22 cellular contexts compared by ENCODE assay signal in the genomic region with DNA sequence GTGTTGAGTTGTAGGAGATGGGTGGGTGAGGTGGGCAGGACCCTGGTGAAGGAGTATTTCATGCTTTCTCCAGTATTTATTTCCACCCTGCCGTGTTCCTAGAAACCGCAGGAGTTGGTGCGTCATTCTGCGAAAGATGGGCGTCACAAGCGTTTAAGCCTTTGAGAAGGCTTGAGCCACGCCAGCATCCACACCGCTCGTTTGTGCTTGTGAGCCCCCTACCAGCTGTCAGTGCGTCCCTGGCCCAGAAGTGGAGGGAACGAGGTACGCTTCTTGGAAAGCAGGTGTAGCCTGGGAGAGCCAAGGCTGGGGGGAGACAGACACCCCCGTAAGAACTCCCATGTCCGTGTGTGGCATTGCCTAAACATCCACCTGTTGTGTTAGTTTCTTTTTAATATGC. TPM values are rescaled to one million over a fixed set of nuclear protein-coding genes. Genes with fewer than 3 reads are reported as not detected.
DNase-seq lines count a peak whose midpoint lies in the region; ATAC-seq, FAIRE-seq and TF ChIP-seq lines count a peak whose summit lies in the region.
"Had no signal": no experiment of that assay in that cellular context is flagged by ENCODE, and none has a peak within 500 bp of the region (broad histone marks: within the 10 kb centered on the region; RNA-seq: fewer than 3 reads in every experiment).

No MANE protein-coding gene starts in this region.

- H4K12ac ChIP-seq in trophoblast cell (ENCODE audit: low read depth, low read length), result no peak overlapping the region

- ATAC-seq in IMR-90 (ENCODE audit: low read depth) (no peak), K562 (no peak), HG02870 (IDR thresholded peaks at IDR 0.05; ENCODE audit: unreplicated experiment) (no peak), HG03280 (IDR thresholded peaks at IDR 0.05; ENCODE audit: unreplicated experiment) (no peak), GM18867 (IDR thresholded peaks at IDR 0.05; ENCODE audit: unreplicated experiment) (no peak)
- ATAC-seq: CD8-positive, alpha-beta T cell; HepG2 had no signal

- POLR2A ChIA-PET in IMR-90 (lab: Charles Lee; ENCODE audit: unreplicated experiment), result no interaction called here
- POLR2A ChIA-PET in K562 (lab: Yijun Ruan, JAX), result interaction anchor here (1.4 to 4.4 kb wide), 3 partner anchors 9 to 14 kb away, joined by 3 to 31 read pairs (median 6); a partner anchor contains a TSS

- intact Hi-C loops in IMR-90 (cut with micrococcal nuclease) (no loop called here), K562 (cut with micrococcal nuclease) (loop anchor here (2.0 to 10.0 kb wide), 2 partner anchors 17 to 307 kb away; no protein-coding TSS in a partner anchor)

- H3K79me1 ChIP-seq in IMR-90 (ENCODE audit: low read depth in 1 of 2, low read length in 2 of 2) (peaks cover 4 to 83% of the 10 kb centered on the region in 2 experiments; a peak in 2 of 4 replicates), trophoblast cell (ENCODE audit: low read length) (peaks cover 13% of the 10 kb centered on the region)

- TF ChIP-seq POLR2A in IMR-90 (IDR thresholded peaks at IDR 0.05; ENCODE audit: low read depth, low read length), result no peak
- no peak for TF ChIP-seq POLR2A in K562 (conservative IDR thresholded peaks at IDR 0.05)

- H2AFZ ChIP-seq in IMR-90 (replicated peaks; ENCODE audit: low read length, poor library complexity) (no peak overlapping the region), K562 (ENCODE audit: low read depth, low read length) (no peak overlapping the region), trophoblast cell (ENCODE audit: insufficient read depth, low read length, poor library complexity) (peak overlapping the region; percentile 15)
- H2AFZ ChIP-seq: GM23248 had no signal

- in situ Hi-C loops in IMR-90 (cut with MboI; ENCODE audit: low sequenced_read_pairs) (no loop called here), K562 (cut with MboI) (no loop called here)

- peak overlapping the region; percentile 31 for H2AK9ac ChIP-seq in IMR-90 (replicated peaks; ENCODE audit: low read depth, low read length, poor library complexity)

- H3K4me1 ChIP-seq in IMR-90 (ENCODE audit: control insufficient read depth, insufficient read depth, low read length) (peaks cover 24% of the 10 kb centered on the region), K562 (replicated peaks in 1 of 2; ENCODE audit: control insufficient read depth in 2 of 2, insufficient read depth in 2 of 2, low read length in 2 of 2) (peaks cover 21 to 52% of the 10 kb centered on the region in 2 experiments), trophoblast cell (ENCODE audit: control insufficient read depth in 1 of 2, insufficient read depth in 2 of 2, low read length in 2 of 2) (peaks cover 27 to 36% of the 10 kb centered on the region in 2 experiments)

- H3K4me1 Mint-ChIP-seq in glutamatergic neuron (ENCODE audit: low read depth, unreplicated experiment), result peaks cover 44% of the 10 kb centered on the region

- H2BK15ac ChIP-seq in IMR-90 (ENCODE audit: low read depth, low read length), result no peak overlapping the region

- H3K4me3 Mint-ChIP-seq in glutamatergic neuron (ENCODE audit: unreplicated experiment), result peak overlapping the region; percentile 80
- H3K4me3 Mint-ChIP-seq: CD14-positive monocyte; CD8-positive, alpha-beta T cell had no signal

- H3K79me2 ChIP-seq in K562 (ENCODE audit: control insufficient read depth, insufficient read depth, low read length) (peaks cover 97% of the 10 kb centered on the region), trophoblast cell (ENCODE audit: control insufficient read depth, insufficient read depth, low read length, poor library complexity) (peaks cover 24% of the 10 kb centered on the region)

- no peak overlapping the region for H3K14ac ChIP-seq in IMR-90 (replicated peaks; ENCODE audit: low read depth, low read length)
- no peak overlapping the region for H3K14ac ChIP-seq in trophoblast cell (ENCODE audit: low read length)

- H3K27ac ChIP-seq in IMR-90 (ENCODE audit: insufficient read depth, low read length) (no peak overlapping the region), K562 (ENCODE audit: extremely low read depth, low read depth, low read length) (no peak overlapping the region), trophoblast cell (ENCODE audit: low read depth, low read length) (no peak overlapping the region)
- H3K27ac ChIP-seq: A549, GM23248 had no signal

- no peak for TF ChIP-seq RAD21 in IMR-90 (IDR thresholded peaks at IDR 0.05; ENCODE audit: low read length)
- no peak for TF ChIP-seq RAD21 in K562 (CRISPR knock-in tag; conservative IDR thresholded peaks at IDR 0.05 in 1 of 2, IDR thresholded peaks at IDR 0.05 in 1 of 2)

- H2BK120ac ChIP-seq in IMR-90 (ENCODE audit: low read depth, low read length), result no peak overlapping the region
- no peak overlapping the region for H2BK120ac ChIP-seq in trophoblast cell (ENCODE audit: insufficient read depth, low read length, poor library complexity)

- peaks cover 26% of the 10 kb centered on the region for H3K27me3 Mint-ChIP-seq in glutamatergic neuron (ENCODE audit: unreplicated experiment)

- H3K36me3 ChIP-seq in IMR-90 (ENCODE audit: control insufficient read depth, insufficient read depth, low read length) (peaks cover 11% of the 10 kb centered on the region; the same call in 1 of the 2 replicates), K562 (ENCODE audit: control insufficient read depth, insufficient read depth, low read length) (peaks cover 85% of the 10 kb centered on the region; the same call in 2 of the 3 replicates), trophoblast cell (ENCODE audit: control insufficient read depth in 1 of 2, insufficient read depth in 2 of 2, low read length in 2 of 2) (peaks cover 5 to 7% of the 10 kb centered on the region in 2 experiments)

- no peak overlapping the region for H2BK5ac ChIP-seq in IMR-90 (ENCODE audit: low read depth, low read length, poor library complexity, severe bottlenecking)
- no peak overlapping the region for H2BK5ac ChIP-seq in trophoblast cell (ENCODE audit: low read depth, low read length, poor library complexity)

- no peak overlapping the region for H4K8ac ChIP-seq in IMR-90 (ENCODE audit: low read depth in 2 of 2, low read length in 2 of 2)
- no peak overlapping the region for H4K8ac ChIP-seq in trophoblast cell (ENCODE audit: low read depth, low read length)

- no peak for FAIRE-seq in K562 (lab: Jason Lieb, UNC)
- FAIRE-seq: A549, D721Med, G401.6, GM12891, HTR-8/SVneo had no signal

- H4K5ac ChIP-seq in IMR-90 (ENCODE audit: low read depth, low read length), result no peak overlapping the region

- H2AK5ac ChIP-seq in IMR-90 (ENCODE audit: low read depth, low read length) (no peak overlapping the region), trophoblast cell (ENCODE audit: low read length) (no peak overlapping the region)

- no peak overlapping the region for H2BK20ac ChIP-seq in IMR-90 (ENCODE audit: low read depth, low read length)

- no peak overlapping the region for H3K23ac ChIP-seq in IMR-90 (ENCODE audit: low read depth, low read length)
- no peak overlapping the region for H3K23ac ChIP-seq in trophoblast cell (ENCODE audit: low read length)

- H3K9me1 ChIP-seq in IMR-90 (ENCODE audit: insufficient read depth, low read length) (peaks cover 15% of the 10 kb centered on the region), K562 (ENCODE audit: control insufficient read depth, insufficient read depth, low read length) (peaks cover 9% of the 10 kb centered on the region)

- no peak overlapping the region for H3K4ac ChIP-seq in IMR-90 (ENCODE audit: low read depth, low read length)
- peak overlapping the region; percentile 16 for H3K4ac ChIP-seq in trophoblast cell (ENCODE audit: low read depth, low read length)

- H4K91ac ChIP-seq in IMR-90 (ENCODE audit: insufficient read depth, low read depth, low read length), result no peak overlapping the region
- no peak overlapping the region for H4K91ac ChIP-seq in trophoblast cell (ENCODE audit: low read depth, low read length)

- DNase-seq in IMR-90 (no peak), K562 (ENCODE audit: extremely low read depth in 1 of 4, low spot score in 3 of 4) (no peak), glutamatergic neuron (no peak), trophoblast cell (no peak), NCI-H146 (lab: John Stamatoyannopoulos, UW) (no peak)
- DNase-seq: CD8-positive, alpha-beta T cell; COR-L47; DMS153; DMS79 treated with DMSO at 0.1 percent for 48 hours; EL had no signal

- H2BK12ac ChIP-seq in trophoblast cell (ENCODE audit: low read length), result no peak overlapping the region

- no peaks in the 10 kb centered on the region for H3K9me3 ChIP-seq in IMR-90 (ENCODE audit: control insufficient read depth, insufficient read depth, low read length)
- H3K9me3 ChIP-seq in K562 (replicated peaks; ENCODE audit: control insufficient read depth, insufficient read depth, low read depth, low read length), result no peaks in the 10 kb centered on the region
- H3K9me3 ChIP-seq in trophoblast cell (ENCODE audit: insufficient read depth, low read depth, low read length), result no peaks in the 10 kb centered on the region
- H3K9me3 ChIP-seq: A549, BE2C had no signal

- H3K9ac ChIP-seq in IMR-90 (ENCODE audit: low read depth, low read length) (no peak overlapping the region), K562 (ENCODE audit: insufficient read depth in 1 of 2, low read depth in 2 of 2, low read length in 2 of 2) (0 out of 4 replicates have a peak overlapping the region, but pooled peaks of 1 of the 2 experiments have one; percentile 18), trophoblast cell (ENCODE audit: low read length) (no peak overlapping the region)
- H3K9ac ChIP-seq: GM23248 had no signal

- 89% methylated on average over 11 of the region's 14 CpGs; no CpG with 5 or more reads in 1 of the 2 experiments for WGBS in IMR-90 (ENCODE audit: extremely low coverage in 2 of 2, insufficient read length in 1 of 2), 2 experiments
- WGBS in K562 (ENCODE audit: insufficient coverage, low coverage, missing lambda C conversion rate), result 90% methylated on average over 14 of the region's 14 CpGs
- no CpG with 5 or more reads among the region's 14 CpGs for WGBS in trophoblast cell (ENCODE audit: extremely low coverage, insufficient coverage, insufficient read length)

- CTCF ChIA-PET in IMR-90 (lab: Yijun Ruan, JAX), result interaction anchor here (1.9 kb wide), 1 partner anchor 16 kb away, joined by 5 read pairs; no protein-coding TSS in a partner anchor
- CTCF ChIA-PET in K562 (lab: Yijun Ruan, JAX; ENCODE audit: low intra/inter-chr PET ratio), result interaction anchor here (2.2 kb wide), 1 partner anchor 19 kb away, joined by 7 read pairs; no protein-coding TSS in a partner anchor

- H3K56ac ChIP-seq in IMR-90 (ENCODE audit: extremely low read depth, insufficient read depth, low read length), result no peak overlapping the region

- no peak overlapping the region for H3K27ac Mint-ChIP-seq in glutamatergic neuron (ENCODE audit: unreplicated experiment)
- H3K27ac Mint-ChIP-seq: CD8-positive, alpha-beta T cell had no signal

- H3K18ac ChIP-seq in IMR-90 (ENCODE audit: low read depth, low read length) (no peak overlapping the region), trophoblast cell (ENCODE audit: low read length) (peak overlapping the region; percentile 3)

- H3K27me3 ChIP-seq in IMR-90 (ENCODE audit: control insufficient read depth, insufficient read depth, low read length), result no peaks in the 10 kb centered on the region
- H3K27me3 ChIP-seq in K562 (ENCODE audit: control insufficient read depth in 2 of 2, insufficient read depth in 2 of 2, low read length in 2 of 2), result no peaks in the 10 kb centered on the region
- H3K27me3 ChIP-seq in trophoblast cell (ENCODE audit: insufficient read depth, low read length), result no peaks in the 10 kb centered on the region
- H3K27me3 ChIP-seq: BE2C had no signal

- H3K4me2 ChIP-seq in IMR-90 (ENCODE audit: low read depth, low read length) (no peak overlapping the region), K562 (ENCODE audit: insufficient read depth, low read length) (no peak overlapping the region), trophoblast cell (ENCODE audit: low read length) (no peak overlapping the region)
- H3K4me2 ChIP-seq: A549 had no signal

- dilution Hi-C loops in IMR-90 (cut with HindIII; ENCODE audit: low sequenced_read_pairs, unreplicated experiment), result no loop called here

- no peak for TF ChIP-seq EP300 in K562 (IDR thresholded peaks at IDR 0.05; ENCODE audit: low read length)

- H4K20me1 ChIP-seq in IMR-90 (ENCODE audit: insufficient read depth, low read length) (peaks cover 92% of the 10 kb centered on the region), K562 (replicated peaks; ENCODE audit: control insufficient read depth, insufficient read depth, low read length) (peaks cover 60% of the 10 kb centered on the region)

- H3K9me3 Mint-ChIP-seq in glutamatergic neuron (ENCODE audit: unreplicated experiment), result peaks cover 26% of the 10 kb centered on the region
- H3K9me3 Mint-ChIP-seq: CD8-positive, alpha-beta T cell had no signal

- TF ChIP-seq CTCF in IMR-90 (conservative IDR thresholded peaks at IDR 0.05; ENCODE audit: low read depth, low read length), result no peak
- TF ChIP-seq CTCF in K562 (IDR thresholded peaks at IDR 0.05 in 2 of 3, conservative IDR thresholded peaks at IDR 0.05 in 1 of 3; ENCODE audit: insufficient read depth in 2 of 3, low read depth in 1 of 3, low read length in 3 of 3), result no peak
- no peak for TF ChIP-seq CTCF in glutamatergic neuron (IDR thresholded peaks at IDR 0.05; ENCODE audit: partially characterized antibody, unreplicated experiment)

- no TSS peak for BruUV-seq in IMR-90 (replicated peaks; lab: Mats Ljungman, UMichigan)
- BruUV-seq in K562 (replicated peaks; lab: Mats Ljungman, UMichigan), result no TSS peak

- peaks cover 5% of the 10 kb centered on the region for H3K36me3 Mint-ChIP-seq in glutamatergic neuron (ENCODE audit: unreplicated experiment)
- H3K36me3 Mint-ChIP-seq: CD8-positive, alpha-beta T cell had no signal

- H3K4me3 ChIP-seq in IMR-90 (ENCODE audit: insufficient read depth, low read depth, low read length) (no peak overlapping the region), K562 (no peak overlapping the region), trophoblast cell (ENCODE audit: low read depth, low read length) (no peak overlapping the region)
- H3K4me3 ChIP-seq: A549, GM23248 had no signal

RNA-seq across cellular contexts. Expression of a gene that starts 5.7 kb away (rescaled TPM):
- total RNA-seq in IMR-90 (2012; rRNA removed) (33.3 and 35.3 TPM in 2 replicates), K562 (2014; rRNA removed) (62.2 and 94.2 TPM in 2 replicates), K562 (2014; rRNA removed; fragmentation: Illumina TruSeq; extraction: Trizol) (34.6 and 44.0 TPM in 2 replicates), K562 (2015; rRNA removed; fragmentation: Illumina TruSeq; extraction: Trizol) (59.8 and 60.0 TPM in 2 replicates), K562 (2021) (178 and 208 TPM in 2 replicates), glutamatergic neuron (ENCODE audit: unreplicated experiment) (406 TPM)
- polyA plus RNA-seq in IMR-90 (2012; rRNA removed) (93.9 and 99.5 TPM in 2 replicates), K562 (2011; rRNA removed) (61.4 and 65.4 TPM in 2 replicates), K562 (2014; fragmentation: Illumina TruSeq; extraction: Trizol) (66.7 and 96.7 TPM in 2 replicates), K562 (2014; fragmentation: Nextera tagmentation; extraction: Ambion mirVana) (1 to 10 TPM; 3.4 to 4.4 TPM), K562 (2014; rRNA removed) (118 and 127 TPM in 2 replicates)
- polyA plus RNA-seq in IMR-90 (2012; cell fraction: cytosol; rRNA removed), result 87.0 and 97.5 TPM in 2 replicates
- polyA plus RNA-seq in IMR-90 (2012; cell fraction: nucleus; rRNA removed; ENCODE audit: low replicate concordance), result 301 and 531 TPM in 2 replicates
- total RNA-seq in K562 (2011; cell fraction: chromatin; rRNA removed; ENCODE audit: low replicate concordance), result 309 and 657 TPM in 2 replicates
- total RNA-seq in K562 (2011; cell fraction: nucleolus; rRNA removed), result 263 and 322 TPM in 2 replicates
- total RNA-seq in K562 (2011; cell fraction: nucleoplasm; rRNA removed), result 258 and 293 TPM in 2 replicates
- polyA plus RNA-seq in K562 (2011; cell fraction: cytosol; rRNA removed), result 86.8 and 233 TPM in 2 replicates
- polyA plus RNA-seq in K562 (2011; cell fraction: nucleus; rRNA removed), result 273 and 510 TPM in 2 replicates
- 83.7 and 110 TPM in 2 replicates for polyA plus RNA-seq in K562 (2012)
- 34.5 and 46.4 TPM in 2 replicates for polyA minus RNA-seq in K562 (2011; rRNA and poly(A)+ RNA removed)
- polyA minus RNA-seq in K562 (2011; cell fraction: cytosol; rRNA and poly(A)+ RNA removed), result 64.1 and 65.6 TPM in 2 replicates
- 79.9 and 118 TPM in 2 replicates for polyA minus RNA-seq in K562 (2011; cell fraction: nucleus; rRNA and poly(A)+ RNA removed)
- polyA plus RNA-seq in trophoblast cell (2013), result 91.1 and 102 TPM in 2 replicates

RNA-seq across cellular contexts. Expression of a gene that starts 8.7 kb away (rescaled TPM):
- total RNA-seq in IMR-90 (2012; rRNA removed) (6.8 and 7.8 TPM in 2 replicates), K562 (2014; rRNA removed) (189 and 255 TPM in 2 replicates), K562 (2014; rRNA removed; fragmentation: Illumina TruSeq; extraction: Trizol) (19.4 and 21.4 TPM in 2 replicates), K562 (2015; rRNA removed; fragmentation: Illumina TruSeq; extraction: Trizol) (86.3 and 97.0 TPM in 2 replicates), K562 (2021) (233 and 241 TPM in 2 replicates), glutamatergic neuron (ENCODE audit: unreplicated experiment) (45.7 TPM)
- polyA plus RNA-seq in IMR-90 (2012; rRNA removed) (29.8 and 38.3 TPM in 2 replicates), K562 (2011; rRNA removed) (38.4 and 59.7 TPM in 2 replicates), K562 (2014; fragmentation: Illumina TruSeq; extraction: Trizol) (74.1 and 210 TPM in 2 replicates), K562 (2014; fragmentation: Nextera tagmentation; extraction: Ambion mirVana) (under 1 TPM; 0.14 to 0.34 TPM), K562 (2014; rRNA removed) (195 and 207 TPM in 2 replicates)
- polyA plus RNA-seq in IMR-90 (2012; cell fraction: cytosol; rRNA removed), result 24.3 and 48.1 TPM in 2 replicates
- 34.7 and 60.3 TPM in 2 replicates for polyA plus RNA-seq in IMR-90 (2012; cell fraction: nucleus; rRNA removed; ENCODE audit: low replicate concordance)
- total RNA-seq in K562 (2011; cell fraction: chromatin; rRNA removed; ENCODE audit: low replicate concordance), result 28.8 and 70.7 TPM in 2 replicates
- 113 and 126 TPM in 2 replicates for total RNA-seq in K562 (2011; cell fraction: nucleolus; rRNA removed)
- total RNA-seq in K562 (2011; cell fraction: nucleoplasm; rRNA removed), result 72.2 and 72.4 TPM in 2 replicates
- polyA plus RNA-seq in K562 (2011; cell fraction: cytosol; rRNA removed), result 86.5 and 297 TPM in 2 replicates
- 123 and 249 TPM in 2 replicates for polyA plus RNA-seq in K562 (2011; cell fraction: nucleus; rRNA removed)
- polyA plus RNA-seq in K562 (2012), result 165 and 183 TPM in 2 replicates
- 8.2 and 12.5 TPM in 2 replicates for polyA minus RNA-seq in K562 (2011; rRNA and poly(A)+ RNA removed)
- 52.4 and 69.4 TPM in 2 replicates for polyA minus RNA-seq in K562 (2011; cell fraction: cytosol; rRNA and poly(A)+ RNA removed)
- polyA minus RNA-seq in K562 (2011; cell fraction: nucleus; rRNA and poly(A)+ RNA removed), result 18.0 and 20.3 TPM in 2 replicates
- 82.7 and 85.1 TPM in 2 replicates for polyA plus RNA-seq in trophoblast cell (2013)

RNA-seq across cellular contexts. Expression of a gene that starts 11.4 kb away (rescaled TPM):
- total RNA-seq in IMR-90 (2012; rRNA removed) (41.9 and 53.8 TPM in 2 replicates), K562 (2014; rRNA removed) (114 and 139 TPM in 2 replicates), K562 (2014; rRNA removed; fragmentation: Illumina TruSeq; extraction: Trizol) (8.3 and 12.6 TPM in 2 replicates), K562 (2015; rRNA removed; fragmentation: Illumina TruSeq; extraction: Trizol) (50.3 and 55.4 TPM in 2 replicates), K562 (2021) (106 and 112 TPM in 2 replicates), glutamatergic neuron (ENCODE audit: unreplicated experiment) (64.7 TPM)
- polyA plus RNA-seq in IMR-90 (2012; rRNA removed) (115 and 127 TPM in 2 replicates), K562 (2011; rRNA removed) (48.2 and 69.4 TPM in 2 replicates), K562 (2014; fragmentation: Illumina TruSeq; extraction: Trizol) (38.2 and 53.4 TPM in 2 replicates), K562 (2014; fragmentation: Nextera tagmentation; extraction: Ambion mirVana) (1 to 10 TPM in 1 of 2 experiments, under 1 TPM in 1; 0.51 to 2.7 TPM), K562 (2014; rRNA removed) (150 and 181 TPM in 2 replicates)
- 99.0 and 130 TPM in 2 replicates for polyA plus RNA-seq in IMR-90 (2012; cell fraction: cytosol; rRNA removed)
- polyA plus RNA-seq in IMR-90 (2012; cell fraction: nucleus; rRNA removed; ENCODE audit: low replicate concordance), result 430 and 1,164 TPM in 2 replicates
- 153 and 539 TPM in 2 replicates for total RNA-seq in K562 (2011; cell fraction: chromatin; rRNA removed; ENCODE audit: low replicate concordance)
- 501 and 515 TPM in 2 replicates for total RNA-seq in K562 (2011; cell fraction: nucleolus; rRNA removed)
- 225 and 261 TPM in 2 replicates for total RNA-seq in K562 (2011; cell fraction: nucleoplasm; rRNA removed)
- polyA plus RNA-seq in K562 (2011; cell fraction: cytosol; rRNA removed), result 50.7 and 105 TPM in 2 replicates
- 711 and 1,075 TPM in 2 replicates for polyA plus RNA-seq in K562 (2011; cell fraction: nucleus; rRNA removed)
- 70.9 and 124 TPM in 2 replicates for polyA plus RNA-seq in K562 (2012)
- polyA minus RNA-seq in K562 (2011; rRNA and poly(A)+ RNA removed), result 18.8 and 24.7 TPM in 2 replicates
- polyA minus RNA-seq in K562 (2011; cell fraction: cytosol; rRNA and poly(A)+ RNA removed), result 22.8 and 23.4 TPM in 2 replicates
- 187 and 189 TPM in 2 replicates for polyA minus RNA-seq in K562 (2011; cell fraction: nucleus; rRNA and poly(A)+ RNA removed)
- polyA plus RNA-seq in trophoblast cell (2013), result 59.7 and 61.2 TPM in 2 replicates

RNA-seq across cellular contexts. Expression of a gene that starts 32.6 kb away (rescaled TPM):
- total RNA-seq in IMR-90 (2012; rRNA removed) (25.3 and 29.6 TPM in 2 replicates), K562 (2014; rRNA removed) (360 and 417 TPM in 2 replicates), K562 (2014; rRNA removed; fragmentation: Illumina TruSeq; extraction: Trizol) (32.6 and 55.0 TPM in 2 replicates), K562 (2015; rRNA removed; fragmentation: Illumina TruSeq; extraction: Trizol) (130 and 132 TPM in 2 replicates), K562 (2021) (363 and 375 TPM in 2 replicates), glutamatergic neuron (ENCODE audit: unreplicated experiment) (99.4 TPM)
- polyA plus RNA-seq in IMR-90 (2012; rRNA removed) (91.0 and 112 TPM in 2 replicates), K562 (2011; rRNA removed) (69.2 and 85.2 TPM in 2 replicates), K562 (2014; fragmentation: Illumina TruSeq; extraction: Trizol) (166 and 212 TPM in 2 replicates), K562 (2014; fragmentation: Nextera tagmentation; extraction: Ambion mirVana) (10 to 100 TPM; 11.4 to 28.8 TPM), K562 (2014; rRNA removed) (306 and 316 TPM in 2 replicates)
- polyA plus RNA-seq in IMR-90 (2012; cell fraction: cytosol; rRNA removed), result 70.2 and 89.3 TPM in 2 replicates
- 205 and 510 TPM in 2 replicates for polyA plus RNA-seq in IMR-90 (2012; cell fraction: nucleus; rRNA removed; ENCODE audit: low replicate concordance)
- total RNA-seq in K562 (2011; cell fraction: chromatin; rRNA removed; ENCODE audit: low replicate concordance), result 230 and 845 TPM in 2 replicates
- total RNA-seq in K562 (2011; cell fraction: nucleolus; rRNA removed), result 746 and 756 TPM in 2 replicates
- 367 and 388 TPM in 2 replicates for total RNA-seq in K562 (2011; cell fraction: nucleoplasm; rRNA removed)
- polyA plus RNA-seq in K562 (2011; cell fraction: cytosol; rRNA removed), result 68.0 and 147 TPM in 2 replicates
- polyA plus RNA-seq in K562 (2011; cell fraction: nucleus; rRNA removed), result 438 and 829 TPM in 2 replicates
- 243 and 347 TPM in 2 replicates for polyA plus RNA-seq in K562 (2012)
- 29.9 and 60.1 TPM in 2 replicates for polyA minus RNA-seq in K562 (2011; rRNA and poly(A)+ RNA removed)
- polyA minus RNA-seq in K562 (2011; cell fraction: cytosol; rRNA and poly(A)+ RNA removed), result 79.9 and 106 TPM in 2 replicates
- 138 and 143 TPM in 2 replicates for polyA minus RNA-seq in K562 (2011; cell fraction: nucleus; rRNA and poly(A)+ RNA removed)
- polyA plus RNA-seq in trophoblast cell (2013), result 225 and 252 TPM in 2 replicates

RNA-seq across cellular contexts. Expression of a gene that starts 34.3 kb away (rescaled TPM):
- 22.4 and 24.7 TPM in 2 replicates for total RNA-seq in IMR-90 (2012; rRNA removed)
- 34.8 and 45.6 TPM in 2 replicates for polyA plus RNA-seq in IMR-90 (2012; rRNA removed)
- 29.1 and 41.6 TPM in 2 replicates for polyA plus RNA-seq in IMR-90 (2012; cell fraction: cytosol; rRNA removed)
- 16.0 and 19.1 TPM in 2 replicates for polyA plus RNA-seq in IMR-90 (2012; cell fraction: nucleus; rRNA removed; ENCODE audit: low replicate concordance)
- total RNA-seq in K562 (2011; cell fraction: chromatin; rRNA removed; ENCODE audit: low replicate concordance), result 19.7 and 25.7 TPM in 2 replicates
- 30.0 and 32.9 TPM in 2 replicates for total RNA-seq in K562 (2011; cell fraction: nucleolus; rRNA removed)
- 23.7 and 24.5 TPM in 2 replicates for total RNA-seq in K562 (2011; cell fraction: nucleoplasm; rRNA removed)
- 38.0 and 53.5 TPM in 2 replicates for total RNA-seq in K562 (2014; rRNA removed)
- 11.8 and 20.3 TPM in 2 replicates for total RNA-seq in K562 (2014; rRNA removed; fragmentation: Illumina TruSeq; extraction: Trizol)
- total RNA-seq in K562 (2015; rRNA removed; fragmentation: Illumina TruSeq; extraction: Trizol), result 32.2 and 35.8 TPM in 2 replicates
- total RNA-seq in K562 (2021), result 25.0 and 25.3 TPM in 2 replicates
- 27.5 and 28.6 TPM in 2 replicates for polyA plus RNA-seq in K562 (2011; rRNA removed)
- 47.3 and 82.3 TPM in 2 replicates for polyA plus RNA-seq in K562 (2011; cell fraction: cytosol; rRNA removed)
- polyA plus RNA-seq in K562 (2011; cell fraction: nucleus; rRNA removed), result 35.2 and 43.5 TPM in 2 replicates
- polyA plus RNA-seq in K562 (2012), result 36.0 and 38.1 TPM in 2 replicates
- 29.0 and 34.3 TPM in 2 replicates for polyA plus RNA-seq in K562 (2014; fragmentation: Illumina TruSeq; extraction: Trizol)
- 10 to 100 TPM in 1 of 2 experiments, 1 to 10 TPM in 1; 3.2 to 18.1 TPM for polyA plus RNA-seq in K562 (2014; fragmentation: Nextera tagmentation; extraction: Ambion mirVana)
- polyA plus RNA-seq in K562 (2014; rRNA removed), result 25.6 and 28.4 TPM in 2 replicates
- 25.6 and 37.1 TPM in 2 replicates for polyA minus RNA-seq in K562 (2011; rRNA and poly(A)+ RNA removed)
- polyA minus RNA-seq in K562 (2011; cell fraction: cytosol; rRNA and poly(A)+ RNA removed), result 13.6 and 28.1 TPM in 2 replicates
- 15.5 and 21.0 TPM in 2 replicates for polyA minus RNA-seq in K562 (2011; cell fraction: nucleus; rRNA and poly(A)+ RNA removed)
- total RNA-seq in glutamatergic neuron (ENCODE audit: unreplicated experiment), result 52.9 TPM
- 22.3 and 22.9 TPM in 2 replicates for polyA plus RNA-seq in trophoblast cell (2013)
